ENCODE assay signal across 10 cellular contexts in the genomic region with DNA sequence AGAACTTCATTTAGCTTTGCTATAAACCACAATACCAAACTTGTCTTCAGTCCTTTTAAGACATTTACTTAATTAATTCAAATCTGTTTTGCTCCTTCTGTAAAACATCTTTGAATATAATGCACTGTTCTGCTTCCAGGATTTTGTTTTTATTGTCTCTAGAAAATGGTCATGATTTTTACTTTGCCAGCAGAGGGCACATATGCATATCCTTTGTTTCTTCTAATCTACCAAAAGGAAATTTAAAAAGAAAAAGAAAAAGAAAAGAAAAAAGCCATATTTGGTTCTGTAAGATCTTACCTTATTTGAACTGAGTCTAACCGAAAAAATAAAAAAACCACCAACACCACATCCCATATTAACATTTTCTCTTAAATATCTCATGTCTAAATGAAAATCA.
DNase-seq lines count a peak whose midpoint lies in the region; ATAC-seq and TF ChIP-seq lines count a peak whose summit lies in the region.
"Had no signal": no experiment of that assay in that cellular context is flagged by ENCODE, and none has a peak within 500 bp of the region (broad histone marks: within the 10 kb centered on the region; RNA-seq: fewer than 3 reads in every experiment).

No MANE protein-coding gene starts in this region.

- TF ChIP-seq CTCF in astrocyte of the spinal cord (IDR thresholded peaks at IDR 0.05; ENCODE audit: low read depth, low read length) (peak; percentile 34), sigmoid colon (IDR thresholded peaks at IDR 0.05) (no peak), omental fat pad (IDR thresholded peaks at IDR 0.05) (no peak)

- H2BK5ac ChIP-seq in mesendoderm (ENCODE audit: low read length) = no peak overlapping the region

- in situ Hi-C loops in G401 (cut with HindIII; ENCODE audit: low sequenced_read_pairs) = no loop called here
- in situ Hi-C loops in astrocyte of the spinal cord (cut with HindIII; ENCODE audit: low sequenced_read_pairs) = no loop called here

- no peak overlapping the region for H3K27ac ChIP-seq in mesendoderm (ENCODE audit: low read depth, low read length)
- no peak overlapping the region for H3K27ac ChIP-seq in sigmoid colon

- intact Hi-C loops in sigmoid colon (cut with DNase I) = no loop called here

- no peak overlapping the region for H2BK120ac ChIP-seq in mesendoderm (ENCODE audit: low read depth, low read length)

- H3K79me2 ChIP-seq in mesendoderm (ENCODE audit: control insufficient read depth, insufficient read depth, low read length) = no peaks in the 10 kb centered on the region

- H4K5ac ChIP-seq in mesendoderm (ENCODE audit: low read length) = no peak overlapping the region

- H3K36me3 ChIP-seq in mesendoderm (ENCODE audit: control insufficient read depth, insufficient read depth, low read length) (no peaks in the 10 kb centered on the region), sigmoid colon (no peaks in the 10 kb centered on the region)

- no peaks in the 10 kb centered on the region for H3K9me3 ChIP-seq in sigmoid colon

- H3K27me3 ChIP-seq in mesendoderm (ENCODE audit: insufficient read depth, low read length, poor library complexity) (no peaks in the 10 kb centered on the region), sigmoid colon (no peaks in the 10 kb centered on the region)

- no peak overlapping the region for H3K4me2 ChIP-seq in mesendoderm (ENCODE audit: low read length)

- no peaks in the 10 kb centered on the region for H3K79me1 ChIP-seq in mesendoderm (ENCODE audit: low read length)

- H2AK5ac ChIP-seq in mesendoderm (ENCODE audit: low read length) = no peak overlapping the region

- no peak overlapping the region for H2BK15ac ChIP-seq in mesendoderm (replicated peaks; ENCODE audit: low read depth)

- H4K8ac ChIP-seq in mesendoderm (ENCODE audit: low read depth, low read length) = no peak overlapping the region

- ATAC-seq in omental fat pad (ENCODE audit: low FRiP score) (no peak), GM19035 (IDR thresholded peaks at IDR 0.05; ENCODE audit: unreplicated experiment) (no peak)
- ATAC-seq: left lobe of liver had no signal

- TF ChIP-seq EP300 in sigmoid colon (IDR thresholded peaks at IDR 0.05) = no peak

- H3K23ac ChIP-seq in mesendoderm (ENCODE audit: low read length) = no peak overlapping the region

- H3K4ac ChIP-seq in mesendoderm (ENCODE audit: low read depth, low read length) = no peak overlapping the region

- no peak overlapping the region for H3K18ac ChIP-seq in mesendoderm (ENCODE audit: low read length)

- TF ChIP-seq POLR2A in sigmoid colon (IDR thresholded peaks at IDR 0.05) = no peak

- H3K4me3 ChIP-seq in astrocyte of the spinal cord (ENCODE audit: low read depth, low read length) = no peak overlapping the region
- H3K4me3 ChIP-seq in mesendoderm (ENCODE audit: low read length) = no peak overlapping the region
- no peak overlapping the region for H3K4me3 ChIP-seq in sigmoid colon

- H3K4me1 ChIP-seq in mesendoderm (ENCODE audit: control insufficient read depth, low read depth, low read length) = no peaks in the 10 kb centered on the region
- no peaks in the 10 kb centered on the region for H3K4me1 ChIP-seq in sigmoid colon

- H3K56ac ChIP-seq in mesendoderm (ENCODE audit: low read length) = no peak overlapping the region

- H3K9ac ChIP-seq in mesendoderm (ENCODE audit: low read length) = no peak overlapping the region

- 100% methylated on average over 1 of the region's 1 CpG for WGBS in mesendoderm (ENCODE audit: extremely low coverage, insufficient coverage, low lambda C conversion rate)
- 43 to 65% methylated on average over 1 of the region's 1 CpG for WGBS in sigmoid colon, 2 donors

- DNase-seq in G401 (ENCODE audit: low spot score) (peak; percentile 25), HT1080 (ENCODE audit: low read depth) (peak; percentile 27), astrocyte of the spinal cord (ENCODE audit: low read depth, low spot score) (peak; percentile 32), mesendoderm (peak; percentile 31), NCI-H187 treated with DMSO at 0.1 percent for 48 hours (lab: John Stamatoyannopoulos, UW) (no peak), sigmoid colon (no peak), omental fat pad (ENCODE audit: low spot score) (no peak)
- DNase-seq: activated CD4-positive, alpha-beta T cell treated with anti-CD3 and anti-CD28 coated beads for 48 hours had no signal

Comparison
In these comparisons a context has a peak if more than half of its experiments do, and no peak if none do; other contexts are left out.
1. DNase-seq: peak in G401 (single experiment), HT1080 (single experiment), astrocyte of the spinal cord (single experiment) and mesendoderm (single experiment); none in NCI-H187 treated with DMSO at 0.1 percent for 48 hours (single experiment), sigmoid colon (single experiment) and omental fat pad (single experiment).